8 cellular contexts compared by ENCODE assay signal in genomic region chr7:25968205-25968993, GRCh38.
DNase-seq lines count a peak whose midpoint lies in the region; ATAC-seq, FAIRE-seq and TF ChIP-seq lines count a peak whose summit lies in the region.

No MANE protein-coding gene starts in this region.

- TF ChIP-seq POLR2A in GM10847 (IDR thresholded peaks at IDR 0.05; ENCODE audit: extremely low read depth, insufficient read length) (peak; percentile 25), GM12878 (IDR thresholded peaks at IDR 0.05; ENCODE audit: low read depth, low read length) (peak; percentile 54; the same call in 1 of the 2 replicates), esophagus squamous epithelium (IDR thresholded peaks at IDR 0.05) (no peak)

- H3K27ac ChIP-seq in GM12878 (ENCODE audit: control insufficient read depth, insufficient read depth) (peak overlapping the region; percentile 91), esophagus squamous epithelium (peak overlapping the region in 1 of 4 donors; percentile 62)

- in situ Hi-C loops in GM12878 (cut with MboI) = loop anchor here (5.0 to 25.0 kb wide), 2 partner anchors 229 to 1056 kb away; no protein-coding TSS in a partner anchor

- intact Hi-C loops in GM12878 (cut with micrococcal nuclease; ENCODE audit: unreplicated experiment) = loop anchor here (1.0 to 5.0 kb wide), 8 partner anchors 17 to 894 kb away; partner anchors contain the start of genes CBX3, HNRNPA2B1, SKAP2 and SNX10
- intact Hi-C loops in esophagus squamous epithelium (cut with DNase I) = no loop called here
- intact Hi-C loops in Right ventricle myocardium inferior (cut with DNase I) = no loop called here

- peak overlapping the region; percentile 38 for H3K9ac ChIP-seq in GM12878 (ENCODE audit: control insufficient read depth, insufficient read depth, low read length)

- no TSS peak for BruUV-seq in GM12878 (replicated peaks; lab: Mats Ljungman, UMichigan)

- POLR2A ChIA-PET in GM12878 (lab: Charles Lee) = interaction anchor here (0.6 to 3.9 kb wide), 16 partner anchors 9 to 233 kb away, joined by 3 to 23 read pairs (median 4); partner anchors contain the start of genes CBX3, HNRNPA2B1 and NFE2L3

- DNase-seq in GM12878 (ENCODE audit: low read depth, low spot score) = peak; percentile 98
- DNase-seq in esophagus squamous epithelium (lab: John Stamatoyannopoulos, UW) = no peak
- no peak for DNase-seq in NCI-H1694 (lab: John Stamatoyannopoulos, UW)
- DNase-seq in Right ventricle myocardium inferior (ENCODE audit: missing footprints) = no peak
- DNase-seq in NCI-H526 treated with DMSO at 0.1 percent for 48 hours (lab: John Stamatoyannopoulos, UW) = no peak

- 0 out of 2 replicates have a peak, but pooled peaks have one; percentile 19 for TF ChIP-seq RAD21 in GM12878 (IDR thresholded peaks at IDR 0.05; ENCODE audit: insufficient read depth, low read depth, low read length)

- H3K36me3 ChIP-seq in GM12878 (ENCODE audit: control insufficient read depth in 2 of 2, insufficient read depth in 2 of 2, low read length in 1 of 2) (no peaks in the 10 kb centered on the region), esophagus squamous epithelium (no peaks in the 10 kb centered on the region)

- ATAC-seq in GM21360 (IDR thresholded peaks at IDR 0.05; ENCODE audit: unreplicated experiment) = peak; percentile 48
- ATAC-seq in HG03521 (IDR thresholded peaks at IDR 0.05; ENCODE audit: unreplicated experiment) = peak; percentile 57
- ATAC-seq in GM12878 = peak; percentile 75
- ATAC-seq in Right ventricle myocardium inferior = no peak

- CTCF ChIA-PET in GM12878 (lab: Yijun Ruan, JAX) = interaction anchor here (0.9 to 6.3 kb wide), 12 partner anchors 9 to 394 kb away, joined by 3 to 83 read pairs (median 6); no protein-coding TSS in a partner anchor

- peaks cover 54% of the 10 kb centered on the region for H3K4me1 ChIP-seq in GM12878 (ENCODE audit: control insufficient read depth, insufficient read depth, low read length)
- H3K4me1 ChIP-seq in esophagus squamous epithelium = peaks cover 0 to 19% (median 4%) of the 10 kb centered on the region in 3 donors

- H4K20me1 ChIP-seq in GM12878 (ENCODE audit: control insufficient read depth, insufficient read depth) = no peaks in the 10 kb centered on the region

- H3K27me3 ChIP-seq in GM12878 (replicated peaks in 1 of 2; ENCODE audit: control insufficient read depth in 2 of 2, insufficient read depth in 2 of 2, low read length in 1 of 2) = no peaks in the 10 kb centered on the region
- peaks cover 0 to 66% (median 0%) of the 10 kb centered on the region in 4 donors for H3K27me3 ChIP-seq in esophagus squamous epithelium

- RAD21 ChIA-PET in GM12878 (lab: Charles Lee; ENCODE audit: unreplicated experiment) = interaction anchor here (0.6 to 3.7 kb wide), 21 partner anchors 9 to 433 kb away, joined by 3 to 46 read pairs (median 4); partner anchors contain the start of gene NFE2L3

- H3K4me2 ChIP-seq in GM12878 (ENCODE audit: control insufficient read depth, insufficient read depth) = peak overlapping the region; percentile 70

- peak overlapping the region; percentile 42 for H2AFZ ChIP-seq in GM12878 (ENCODE audit: control insufficient read depth, low read depth, low read length)

- H3K79me2 ChIP-seq in GM12878 (ENCODE audit: control insufficient read depth, insufficient read depth, low read length) = no peaks in the 10 kb centered on the region

- TF ChIP-seq CTCF in GM12878 (IDR thresholded peaks at IDR 0.05 in 2 of 3, conservative IDR thresholded peaks at IDR 0.05 in 1 of 3; ENCODE audit: control insufficient read depth in 2 of 3, extremely low read depth in 1 of 3, insufficient read depth in 1 of 3, low read depth in 3 of 3, low read length in 3 of 3) (peak; percentile 5 to 23 (median 10); a peak in 1 of 6 replicates), esophagus squamous epithelium (IDR thresholded peaks at IDR 0.05) (no peak)

- TF ChIP-seq EP300 in GM12878 (IDR thresholded peaks at IDR 0.05; ENCODE audit: borderline replicate concordance in 1 of 2, control insufficient read depth in 1 of 2, low read depth in 2 of 2, low read length in 2 of 2) = peak; percentile 94 to 95

- no peaks in the 10 kb centered on the region for H3K9me3 ChIP-seq in GM12878 (replicated peaks; ENCODE audit: control insufficient read depth, insufficient read depth, low read length)
- H3K9me3 ChIP-seq in esophagus squamous epithelium = no peaks in the 10 kb centered on the region

- peak overlapping the region; percentile 31; the same call in 1 of the 2 replicates for H3K4me3 ChIP-seq in GM12878
- no peak overlapping the region for H3K4me3 ChIP-seq in esophagus squamous epithelium

- WGBS in GM12878 (ENCODE audit: insufficient coverage, insufficient replicate concordance, low lambda C conversion rate, missing lambda C conversion rate) = under 1% methylated on average over 24 of the region's 24 CpGs
- 66 to 76% methylated on average over 18 to 23 of the region's 24 CpGs for WGBS in esophagus squamous epithelium, 2 donors

- SMC1A ChIA-PET in GM12878 (lab: Charles Lee; ENCODE audit: uncharacterized antibody, unreplicated experiment) = interaction anchor here (0.6 to 7.9 kb wide), 20 partner anchors 10 to 326 kb away, joined by 3 to 132 read pairs (median 4); partner anchors contain the start of genes CBX3 and HNRNPA2B1

- FAIRE-seq in GM12878 (lab: Jason Lieb, UNC) = peak; percentile 77

TF ChIP-seq in GM12878, 131 proteins besides CTCF, POLR2A, EP300 and RAD21 (continues in another document):
- TF ChIP-seq EGR1 (IDR thresholded peaks at IDR 0.05; ENCODE audit: borderline replicate concordance in 1 of 2, low read depth in 2 of 2, low read length in 2 of 2) = peak in 1 of 2 experiments; percentile 63; a peak in 1 of 3 replicates
- peak; percentile 91 for TF ChIP-seq FOXK2 (IDR thresholded peaks at IDR 0.05)
- no peak for TF ChIP-seq GABPA (IDR thresholded peaks at IDR 0.05; ENCODE audit: low read depth)
- TF ChIP-seq STAT1 (conservative IDR thresholded peaks at IDR 0.05) = 0 out of 2 replicates have a peak, but pooled peaks have one; percentile 31
- TF ChIP-seq YY1 (IDR thresholded peaks at IDR 0.05; ENCODE audit: low read depth, low read length) = 0 out of 2 replicates have a peak, but pooled peaks have one; percentile 14
- no peak for TF ChIP-seq PAX8 (IDR thresholded peaks at IDR 0.05)
- TF ChIP-seq TBL1XR1 (IDR thresholded peaks at IDR 0.05; ENCODE audit: low read depth, low read length) = peak; percentile 91
- TF ChIP-seq SIN3A (IDR thresholded peaks at IDR 0.05; ENCODE audit: low read depth, low read length) = peak; percentile 94
- TF ChIP-seq CBX3 (IDR thresholded peaks at IDR 0.05; ENCODE audit: borderline replicate concordance, low read depth) = no peak
- TF ChIP-seq SKIL (IDR thresholded peaks at IDR 0.05; ENCODE audit: low read depth, poor library complexity, severe bottlenecking) = peak; percentile 89
- no peak for TF ChIP-seq TARDBP (IDR thresholded peaks at IDR 0.05; ENCODE audit: borderline replicate concordance)
- TF ChIP-seq HDAC2 (IDR thresholded peaks at IDR 0.05) = peak; percentile 87; the same call in 1 of the 2 replicates
- peak; percentile 91 for TF ChIP-seq BCL11A (IDR thresholded peaks at IDR 0.05; ENCODE audit: low read depth, low read length)
- TF ChIP-seq ZNF592 (IDR thresholded peaks at IDR 0.05) = peak; percentile 55; the same call in 1 of the 2 replicates

Comparison
In these comparisons a context has a peak if more than half of its experiments do, and no peak if none do; other contexts are left out.
1. POLR2A ChIP-seq: peak in GM10847 (single experiment) and GM12878 (single experiment); none in esophagus squamous epithelium (0 of 4).
2. CTCF ChIP-seq: peak in GM12878 (3 of 3); none in esophagus squamous epithelium (0 of 6).